12 cellular contexts compared by ENCODE assay signal in the genomic region with DNA sequence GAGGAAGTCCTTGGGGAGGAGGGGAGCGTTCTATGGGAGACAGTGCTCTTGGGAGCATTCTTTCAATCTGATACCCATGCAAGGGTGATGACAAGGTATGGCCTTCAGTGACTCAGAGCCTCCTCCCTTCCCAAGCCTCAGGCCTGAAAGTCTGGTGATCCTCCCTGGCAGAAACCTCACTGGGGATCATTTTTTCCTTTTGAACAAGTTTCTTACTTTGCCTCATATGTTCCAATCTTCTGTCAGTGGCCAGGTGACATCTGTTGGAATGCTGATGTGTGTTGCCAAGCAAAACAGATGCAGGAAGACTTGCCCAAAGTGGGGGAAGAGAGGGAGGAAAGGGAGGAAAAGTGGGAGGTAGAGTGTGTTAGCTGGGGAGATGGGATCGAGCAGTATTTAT.
A peak's percentile ranks its signal among the peaks of the same experiment; 100 is the strongest.
DNase-seq lines count a peak whose midpoint lies in the region; ATAC-seq and TF ChIP-seq lines count a peak whose summit lies in the region.
"Had no signal": no experiment of that assay in that cellular context is flagged by ENCODE, and none has a peak within 500 bp of the region (broad histone marks: within the 10 kb centered on the region; RNA-seq: fewer than 3 reads in every experiment).

No MANE protein-coding gene starts in this region.

- CTCF ChIA-PET in MCF 10A (lab: Yijun Ruan, JAX), result interaction anchor here (0.9 kb wide), 1 partner anchor 16 kb away, joined by 4 read pairs; no protein-coding TSS in a partner anchor

- H3K4me3 ChIP-seq in left ventricle myocardium inferior (no peak overlapping the region), upper lobe of right lung (no peak overlapping the region), GM23338 (no peak overlapping the region)
- H3K4me3 ChIP-seq: heart right ventricle had no signal

- H2AFZ ChIP-seq in GM23338, result no peak overlapping the region

- no peaks in the 10 kb centered on the region for H3K9me3 Mint-ChIP-seq in MCF 10A (ENCODE audit: unreplicated experiment)
- no peaks in the 10 kb centered on the region for H3K9me3 Mint-ChIP-seq in GM23338
- H3K9me3 Mint-ChIP-seq: stimulated activated naive CD8-positive, alpha-beta T cell treated with anti-CD3 and anti-CD28 coated beads, Interleukin-15, Interleukin-2, amounts not matched to agents 100 ng/mL and 50 ng/mL, for 24 hours had no signal

- H3K9me2 ChIP-seq in GM23338 (ENCODE audit: insufficient read depth), result no peaks in the 10 kb centered on the region

- no peak for DNase-seq in left ventricle myocardium inferior
- no peak for DNase-seq in Right ventricle myocardium inferior (ENCODE audit: missing footprints)
- DNase-seq in MCF 10A (ENCODE audit: unreplicated experiment), result peak; percentile 81
- DNase-seq in kidney glomerular epithelial cell (lab: John Stamatoyannopoulos, UW), result peak; percentile 63
- no peak for DNase-seq in upper lobe of right lung
- no peak for DNase-seq in midbrain (lab: John Stamatoyannopoulos, UW)
- DNase-seq in GM23338 (ENCODE audit: low spot score), result no peak
- no peak for DNase-seq in GOT3 (lab: John Stamatoyannopoulos, UW)
- DNase-seq: 8988T, heart right ventricle, NCI-H1105 treated with DMSO at 0.1 percent for 48 hours had no signal

- H3K27ac ChIP-seq in left ventricle myocardium inferior (replicated peaks) (peak overlapping the region; percentile 55), upper lobe of right lung (peak overlapping the region; percentile 53), GM23338 (ENCODE audit: low read depth) (no peak overlapping the region)

- no peaks in the 10 kb centered on the region for H3K27me3 Mint-ChIP-seq in MCF 10A (ENCODE audit: insufficient read depth, unreplicated experiment)
- H3K27me3 Mint-ChIP-seq in GM23338 (ENCODE audit: insufficient read depth, low read depth, poor library complexity), result no peaks in the 10 kb centered on the region
- H3K27me3 Mint-ChIP-seq: stimulated activated naive CD8-positive, alpha-beta T cell treated with anti-CD3 and anti-CD28 coated beads, Interleukin-15, Interleukin-2, amounts not matched to agents 100 ng/mL and 50 ng/mL, for 24 hours had no signal

- BruUV-seq in MCF 10A (replicated peaks; lab: Mats Ljungman, UMichigan), result no TSS peak

- H3K4me1 Mint-ChIP-seq in MCF 10A (ENCODE audit: insufficient read depth, unreplicated experiment) (peaks cover 45% of the 10 kb centered on the region), GM23338 (peaks cover 51% of the 10 kb centered on the region)

- H3K27me3 ChIP-seq in left ventricle myocardium inferior (ENCODE audit: low read depth), result no peaks in the 10 kb centered on the region
- no peaks in the 10 kb centered on the region for H3K27me3 ChIP-seq in upper lobe of right lung
- no peaks in the 10 kb centered on the region for H3K27me3 ChIP-seq in GM23338 (ENCODE audit: insufficient read depth)
- H3K27me3 ChIP-seq: heart right ventricle had no signal

- POLR2A ChIA-PET in MCF 10A (lab: Yijun Ruan, JAX), result interaction anchor here (1.0 to 8.7 kb wide), 7 partner anchors 8 to 82 kb away, joined by 3 to 71 read pairs (median 8); no protein-coding TSS in a partner anchor

- no peaks in the 10 kb centered on the region for H3K36me3 ChIP-seq in left ventricle myocardium inferior
- H3K36me3 ChIP-seq in upper lobe of right lung, result no peaks in the 10 kb centered on the region
- no peaks in the 10 kb centered on the region for H3K36me3 ChIP-seq in GM23338 (ENCODE audit: insufficient read depth)
- H3K36me3 ChIP-seq: heart right ventricle had no signal

- no peaks in the 10 kb centered on the region for H4K20me1 ChIP-seq in GM23338 (replicated peaks; ENCODE audit: insufficient read depth)

- H3K4me1 ChIP-seq in left ventricle myocardium inferior (peaks cover 82% of the 10 kb centered on the region), upper lobe of right lung (peaks cover 22% of the 10 kb centered on the region), GM23338 (ENCODE audit: insufficient read depth) (peaks cover 21% of the 10 kb centered on the region)

- no peak overlapping the region for H3K4me2 ChIP-seq in GM23338

- H3K4me3 Mint-ChIP-seq in MCF 10A (ENCODE audit: unreplicated experiment) (peak overlapping the region; percentile 26), GM23338 (no peak overlapping the region)
- H3K4me3 Mint-ChIP-seq: stimulated activated naive CD8-positive, alpha-beta T cell treated with anti-CD3 and anti-CD28 coated beads, Interleukin-15, Interleukin-2, amounts not matched to agents 100 ng/mL and 50 ng/mL, for 24 hours had no signal

- H3K9me3 ChIP-seq in left ventricle myocardium inferior (replicated peaks) (no peaks in the 10 kb centered on the region), upper lobe of right lung (no peaks in the 10 kb centered on the region)
- H3K9me3 ChIP-seq: heart right ventricle had no signal

- intact Hi-C loops in left ventricle myocardium inferior (cut with micrococcal nuclease), result no loop called here
- intact Hi-C loops in Right ventricle myocardium inferior (cut with DNase I), result no loop called here
- intact Hi-C loops in MCF 10A (cut with micrococcal nuclease), result loop anchor here (2.0 kb wide), 1 partner anchor 46 kb away; no protein-coding TSS in a partner anchor
- intact Hi-C loops in upper lobe of right lung (cut with DNase I), result no loop called here

- TF ChIP-seq CTCF in left ventricle myocardium inferior (IDR thresholded peaks at IDR 0.05; ENCODE audit: borderline replicate concordance) (no peak), MCF 10A (IDR thresholded peaks at IDR 0.05; ENCODE audit: unreplicated experiment) (no peak), upper lobe of right lung (IDR thresholded peaks at IDR 0.05) (no peak), GM23338 (conservative IDR thresholded peaks at IDR 0.05; ENCODE audit: low read depth in 2 of 2) (no peak)

- peaks cover 60% of the 10 kb centered on the region for H3K79me2 ChIP-seq in GM23338 (replicated peaks; ENCODE audit: insufficient read depth)

- H3F3A ChIP-seq in GM23338 (replicated peaks; ENCODE audit: low read depth), result no peaks in the 10 kb centered on the region

- H3K36me3 Mint-ChIP-seq in MCF 10A (ENCODE audit: insufficient read depth, unreplicated experiment), result peaks cover 18% of the 10 kb centered on the region
- H3K36me3 Mint-ChIP-seq in GM23338 (ENCODE audit: low read depth), result no peaks in the 10 kb centered on the region

- peak overlapping the region; percentile 69 for H3K27ac Mint-ChIP-seq in MCF 10A (ENCODE audit: low read depth, unreplicated experiment)
- no peak overlapping the region for H3K27ac Mint-ChIP-seq in GM23338
- H3K27ac Mint-ChIP-seq: stimulated activated naive CD8-positive, alpha-beta T cell treated with anti-CD3 and anti-CD28 coated beads, Interleukin-15, Interleukin-2, amounts not matched to agents 100 ng/mL and 50 ng/mL, for 24 hours had no signal

- ATAC-seq in Right ventricle myocardium inferior, result no peak
- no peak for ATAC-seq in upper lobe of right lung
- ATAC-seq in GM23338, result no peak; the same call in 2 of the 3 replicates

Comparison
In these comparisons a context has a peak if more than half of its experiments do, and no peak if none do; other contexts are left out.
1. DNase-seq: peak in MCF 10A (single experiment) and kidney glomerular epithelial cell (single experiment); none in left ventricle myocardium inferior (single experiment), Right ventricle myocardium inferior (single experiment), upper lobe of right lung (single experiment), midbrain (single experiment), GM23338 (single experiment) and GOT3 (single experiment).